9 cellular contexts compared by ENCODE assay signal in the genomic region with DNA sequence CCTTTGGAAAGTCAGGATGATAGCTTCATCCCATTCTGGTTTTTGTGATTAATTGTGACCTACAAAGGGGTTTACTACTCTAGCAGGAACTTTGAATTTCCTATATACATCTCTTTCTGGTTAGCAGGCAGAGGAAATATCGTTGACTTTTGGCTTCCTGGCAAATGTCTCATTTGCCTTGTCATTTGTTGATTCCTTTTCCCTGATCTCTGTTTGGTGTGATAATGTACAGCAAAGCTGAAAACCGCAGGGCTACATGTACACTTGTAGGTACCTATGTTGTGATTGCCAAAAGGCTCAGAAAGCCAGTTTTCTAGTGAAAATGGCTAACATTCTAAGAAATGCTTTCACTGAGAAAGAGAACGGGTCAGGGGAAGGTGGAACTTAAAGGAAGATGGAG. TPM values are rescaled to one million over a fixed set of nuclear protein-coding genes. Genes with fewer than 3 reads are reported as not detected.
A peak's percentile ranks its signal among the peaks of the same experiment; 100 is the strongest.
DNase-seq lines count a peak whose midpoint lies in the region; ATAC-seq and TF ChIP-seq lines count a peak whose summit lies in the region.
"Had no signal": no experiment of that assay in that cellular context is flagged by ENCODE, and none has a peak within 500 bp of the region (broad histone marks: within the 10 kb centered on the region; RNA-seq: fewer than 3 reads in every experiment).

No MANE protein-coding gene starts in this region.

- H3K27me3 ChIP-seq in hepatocyte (no peaks in the 10 kb centered on the region), tibial artery (no peaks in the 10 kb centered on the region)

- CTCF ChIA-PET in activated naive CD4-positive, alpha-beta T cell treated with anti-CD3 and anti-CD28 coated beads for 36 hours (lab: Charles Lee) = interaction anchor here (1.0 to 3.8 kb wide), 3 partner anchors 23 to 82 kb away, joined by 3 to 17 read pairs (median 6); no protein-coding TSS in a partner anchor

- H3K4me1 ChIP-seq in hepatocyte (ENCODE audit: insufficient read depth) (peaks cover 38% of the 10 kb centered on the region), tibial artery (peaks cover 0 to 87% (median 53%) of the 10 kb centered on the region in 4 donors)

- H3K9me2 ChIP-seq in hepatocyte (replicated peaks; ENCODE audit: insufficient read depth) = no peaks in the 10 kb centered on the region

- H3K9me3 ChIP-seq in hepatocyte (ENCODE audit: low read depth) = no peaks in the 10 kb centered on the region
- no peaks in the 10 kb centered on the region for H3K9me3 ChIP-seq in tibial artery

- TF ChIP-seq CTCF in hepatocyte (IDR thresholded peaks at IDR 0.05; ENCODE audit: poor library complexity) (no peak), tibial artery (IDR thresholded peaks at IDR 0.05) (no peak)

- peaks cover 79% of the 10 kb centered on the region for H3K4me1 Mint-ChIP-seq in activated naive CD4-positive, alpha-beta T cell treated with anti-CD3 and anti-CD28 coated beads for 36 hours (ENCODE audit: low read depth)
- peaks cover 78% of the 10 kb centered on the region for H3K4me1 Mint-ChIP-seq in activated T-helper 1 cell treated with anti-CD3 and anti-CD28 coated beads, Interleukin-12 subunit alpha, Interleukin-12 subunit beta, Interleukin-2, Interleukin-4 antibody, amounts not matched to agents 30 ng/mL and 10 ng/mL and 1 ng/mL, durations not matched to agents 14 hours and 24 hours and 36 hours (ENCODE audit: low read depth)

- ATAC-seq in activated CD4-positive, CD25-positive, alpha-beta regulatory T cell treated with anti-CD3 and anti-CD28 coated beads, Interleukin-2, amount 50 U/mL, for 24 hours = no peak
- ATAC-seq in GM18519 (IDR thresholded peaks at IDR 0.05; ENCODE audit: low FRiP score, unreplicated experiment) (no peak), HG02642 (IDR thresholded peaks at IDR 0.05; ENCODE audit: poor library complexity, unreplicated experiment) (no peak)

- H3K36me3 ChIP-seq in hepatocyte (replicated peaks; ENCODE audit: insufficient read depth, low read depth) = no peaks in the 10 kb centered on the region
- no peaks in the 10 kb centered on the region for H3K36me3 ChIP-seq in tibial artery

- H2AFZ ChIP-seq in hepatocyte = no peak overlapping the region

- H3K27me3 Mint-ChIP-seq in activated naive CD4-positive, alpha-beta T cell treated with anti-CD3 and anti-CD28 coated beads for 36 hours (ENCODE audit: low read depth) = no peaks in the 10 kb centered on the region
- H3K27me3 Mint-ChIP-seq in activated T-helper 1 cell treated with anti-CD3 and anti-CD28 coated beads, Interleukin-12 subunit alpha, Interleukin-12 subunit beta, Interleukin-2, Interleukin-4 antibody, amounts not matched to agents 30 ng/mL and 10 ng/mL and 1 ng/mL, durations not matched to agents 14 hours and 24 hours and 36 hours (ENCODE audit: insufficient read depth) = no peaks in the 10 kb centered on the region

- H3K27ac ChIP-seq in hepatocyte = peak overlapping the region; percentile 60
- H3K27ac ChIP-seq in tibial artery = peak overlapping the region; percentile 47 to 58

- DNase-seq in activated naive CD4-positive, alpha-beta T cell treated with anti-CD3 and anti-CD28 coated beads for 36 hours = peak; percentile 43
- DNase-seq in activated naive CD4-positive, alpha-beta T cell treated with Interleukin-2 at 50 U/mL for 16 hours = no peak
- no peak for DNase-seq in activated T-helper 1 cell treated with anti-CD3 and anti-CD28 coated beads, Interleukin-12 subunit alpha, Interleukin-12 subunit beta, Interleukin-2, Interleukin-4 antibody, amounts not matched to agents 30 ng/mL and 10 ng/mL and 1 ng/mL, durations not matched to agents 14 hours and 24 hours and 36 hours (ENCODE audit: low spot score)
- DNase-seq in hepatocyte (ENCODE audit: low spot score) (no peak), tibial artery (no peak)
- DNase-seq: stimulated activated CD8-positive, alpha-beta memory T cell treated with anti-CD3 and anti-CD28 coated beads, Interleukin-4, amount 100 ng/mL, for 48 hours had no signal

- H3K9me3 Mint-ChIP-seq in activated naive CD4-positive, alpha-beta T cell treated with anti-CD3 and anti-CD28 coated beads for 36 hours = no peaks in the 10 kb centered on the region
- H3K9me3 Mint-ChIP-seq in activated T-helper 1 cell treated with anti-CD3 and anti-CD28 coated beads, Interleukin-12 subunit alpha, Interleukin-12 subunit beta, Interleukin-2, Interleukin-4 antibody, amounts not matched to agents 30 ng/mL and 10 ng/mL and 1 ng/mL, durations not matched to agents 14 hours and 24 hours and 36 hours = no peaks in the 10 kb centered on the region

- 74% methylated on average over 3 of the region's 3 CpGs for WGBS in hepatocyte (ENCODE audit: low lambda C conversion rate, missing lambda C conversion rate)

- no peak overlapping the region for H3K4me3 Mint-ChIP-seq in activated naive CD4-positive, alpha-beta T cell treated with anti-CD3 and anti-CD28 coated beads for 36 hours
- H3K4me3 Mint-ChIP-seq in activated T-helper 1 cell treated with anti-CD3 and anti-CD28 coated beads, Interleukin-12 subunit alpha, Interleukin-12 subunit beta, Interleukin-2, Interleukin-4 antibody, amounts not matched to agents 30 ng/mL and 10 ng/mL and 1 ng/mL, durations not matched to agents 14 hours and 24 hours and 36 hours = peak overlapping the region; percentile 35

- intact Hi-C loops in activated naive CD4-positive, alpha-beta T cell treated with anti-CD3 and anti-CD28 coated beads for 36 hours (cut with micrococcal nuclease) = loop anchor here (1.0 to 2.0 kb wide), 2 partner anchors 14 to 25 kb away; no protein-coding TSS in a partner anchor
- intact Hi-C loops in activated T-helper 1 cell treated with anti-CD3 and anti-CD28 coated beads, Interleukin-12 subunit alpha, Interleukin-12 subunit beta, Interleukin-2, Interleukin-4 antibody, amounts not matched to agents 30 ng/mL and 10 ng/mL and 1 ng/mL, durations not matched to agents 14 hours and 24 hours and 36 hours (cut with micrococcal nuclease) = loop anchor here (1.0 kb wide), 3 partner anchors 7 to 70 kb away; no protein-coding TSS in a partner anchor
- intact Hi-C loops in tibial artery (cut with DNase I; ENCODE audit: low total_unique reads) = no loop called here

- H3K4me2 ChIP-seq in hepatocyte = peak overlapping the region; percentile 19

- H3K27ac Mint-ChIP-seq in activated naive CD4-positive, alpha-beta T cell treated with anti-CD3 and anti-CD28 coated beads for 36 hours = peak overlapping the region; percentile 82
- H3K27ac Mint-ChIP-seq in activated T-helper 1 cell treated with anti-CD3 and anti-CD28 coated beads, Interleukin-12 subunit alpha, Interleukin-12 subunit beta, Interleukin-2, Interleukin-4 antibody, amounts not matched to agents 30 ng/mL and 10 ng/mL and 1 ng/mL, durations not matched to agents 14 hours and 24 hours and 36 hours = peak overlapping the region; percentile 79

- peaks cover 91% of the 10 kb centered on the region for H3K79me2 ChIP-seq in hepatocyte

- H3K36me3 Mint-ChIP-seq in activated naive CD4-positive, alpha-beta T cell treated with anti-CD3 and anti-CD28 coated beads for 36 hours (ENCODE audit: low read depth) = peaks cover 32% of the 10 kb centered on the region
- peaks cover 38% of the 10 kb centered on the region for H3K36me3 Mint-ChIP-seq in activated T-helper 1 cell treated with anti-CD3 and anti-CD28 coated beads, Interleukin-12 subunit alpha, Interleukin-12 subunit beta, Interleukin-2, Interleukin-4 antibody, amounts not matched to agents 30 ng/mL and 10 ng/mL and 1 ng/mL, durations not matched to agents 14 hours and 24 hours and 36 hours (ENCODE audit: low read depth)

- peaks cover 44% of the 10 kb centered on the region for H4K20me1 ChIP-seq in hepatocyte (ENCODE audit: insufficient read depth, poor library complexity, severe bottlenecking)

- H3K4me3 ChIP-seq in hepatocyte (no peak overlapping the region), tibial artery (no peak overlapping the region)

RNA-seq across cellular contexts. Expression of a gene that starts 44.3 kb away (rescaled TPM):
- 10 to 100 TPM; 91.7 to 92.6 TPM for total RNA-seq in activated naive CD4-positive, alpha-beta T cell treated with anti-CD3 and anti-CD28 coated beads for 36 hours
- total RNA-seq in activated T-helper 1 cell treated with anti-CD3 and anti-CD28 coated beads, Interleukin-12 subunit alpha, Interleukin-12 subunit beta, Interleukin-2, Interleukin-4 antibody, amounts not matched to agents 30 ng/mL and 10 ng/mL and 1 ng/mL, durations not matched to agents 14 hours and 24 hours and 36 hours = 120 and 123 TPM in 2 replicates
- total RNA-seq in hepatocyte = 38.2 and 39.9 TPM in 2 replicates
- 28.3 and 33.3 TPM in 2 replicates for polyA plus RNA-seq in hepatocyte
